In genomic region chr20:10761786-10762185, GRCh38 we compare ENCODE assay signal across 1 cellular context.
TF ChIP-seq lines count a peak whose summit lies in the region.

No MANE protein-coding gene starts in this region.

TF ChIP-seq in H1, 55 proteins besides CTCF, POLR2A, EP300 and RAD21 (continued from another document):
- TF ChIP-seq, protein P1, sequence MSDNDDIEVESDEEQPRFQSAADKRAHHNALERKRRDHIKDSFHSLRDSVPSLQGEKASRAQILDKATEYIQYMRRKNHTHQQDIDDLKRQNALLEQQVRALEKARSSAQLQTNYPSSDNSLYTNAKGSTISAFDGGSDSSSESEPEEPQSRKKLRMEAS (IDR thresholded peaks at IDR 0.05) = no peak
- TF ChIP-seq USF2 (IDR thresholded peaks at IDR 0.05; ENCODE audit: low read length) (no peak), RNF2 (IDR thresholded peaks at IDR 0.05; ENCODE audit: borderline replicate concordance, low read depth, low read length, missing control alignments, poor library complexity, severe bottlenecking) (no peak), CHD2 (IDR thresholded peaks at IDR 0.05; ENCODE audit: low read length) (no peak), RXRA (IDR thresholded peaks at IDR 0.05; ENCODE audit: insufficient read depth, low read depth, low read length) (no peak), CEBPB (IDR thresholded peaks at IDR 0.05; ENCODE audit: low read depth, low read length) (no peak), TAF7 (optimal IDR thresholded peaks at IDR 0.05; ENCODE audit: borderline replicate concordance, low read depth, low read length) (no peak)
